In genomic region chr10:21891439-21891838, GRCh38 we compare ENCODE assay signal across 18 cellular contexts.
"Had no signal": no experiment of that assay in that cellular context is flagged by ENCODE, and none has a peak within 500 bp of the region (broad histone marks: within the 10 kb centered on the region; RNA-seq: fewer than 3 reads in every experiment).

No MANE protein-coding gene starts in this region.

- H3K27ac Mint-ChIP-seq: activated T-helper 2 cell treated with anti-CD3 and anti-CD28 coated beads, Interferon-gamma antibody, Interleukin-2, Interleukin-4, amounts not matched to agents 10 μg/mL and 5 μg/mL and 100 μg/mL, durations not matched to agents 14 hours and 24 hours and 36 hours; nephron; T-helper 17 cell had no signal

- H3K4me3 Mint-ChIP-seq: activated naive CD4-positive, alpha-beta T cell treated with anti-CD3 and anti-CD28 coated beads, Interleukin-2, amount 10 ng/mL, durations not matched to agents 7 days and 5 days; nephron; T-helper 17 cell had no signal

- H3K4me1 Mint-ChIP-seq: nephron had no signal

- DNase-seq: activated naive CD4-positive, alpha-beta T cell treated with anti-CD3 and anti-CD28 coated beads, Interleukin-2, amount 10 ng/mL, durations not matched to agents 7 days and 5 days; anterior cingulate cortex; body of pancreas; heart left ventricle; islet precursor cell; lower lobe of right lung; mesendoderm; ovary; psoas muscle; right cardiac atrium; stimulated activated CD4-positive, alpha-beta T cell treated with anti-CD3 and anti-CD28 coated beads, Interleukin-4, amount 100 ng/mL, for 24 hours; stimulated activated naive CD8-positive, alpha-beta T cell treated with anti-CD3 and anti-CD28 coated beads, Interleukin-15, Interleukin-2, amounts not matched to agents 100 U/mL and 50 U/mL, for 24 hours; T-helper 17 cell; upper lobe of right lung had no signal

- ATAC-seq: body of pancreas; heart left ventricle; lower lobe of right lung; psoas muscle; right cardiac atrium; stimulated activated naive CD8-positive, alpha-beta T cell treated with anti-CD3 and anti-CD28 coated beads, Interleukin-15, Interleukin-2, amounts not matched to agents 100 U/mL and 50 U/mL, for 24 hours; T-helper 17 cell; upper lobe of right lung had no signal

- H3K27me3 Mint-ChIP-seq: activated naive CD4-positive, alpha-beta T cell treated with anti-CD3 and anti-CD28 coated beads, Interleukin-2, amount 10 ng/mL, durations not matched to agents 7 days and 5 days; T-helper 17 cell had no signal

- H3K27ac ChIP-seq: body of pancreas, cardiac muscle cell, heart left ventricle, lower lobe of right lung, neutrophil, ovary, psoas muscle, upper lobe of right lung had no signal

- H3K4me3 ChIP-seq: body of pancreas, cardiac muscle cell, heart left ventricle, lower lobe of right lung, ovary, psoas muscle, upper lobe of right lung had no signal

- H3K9me3 ChIP-seq: body of pancreas, neutrophil, ovary had no signal

- H3K4me1 ChIP-seq: body of pancreas, heart left ventricle, lower lobe of right lung, psoas muscle, upper lobe of right lung had no signal

- H3K36me3 ChIP-seq: cardiac muscle cell, lower lobe of right lung, neutrophil, ovary, upper lobe of right lung had no signal
